In genomic region chr4:3304831-3305609, GRCh38 we compare ENCODE assay signal across 8 cellular contexts. TPM values are rescaled to one million over a fixed set of nuclear protein-coding genes. Genes with fewer than 3 reads are reported as not detected.
DNase-seq lines count a peak whose midpoint lies in the region; ATAC-seq lines count a peak whose summit lies in the region.

No MANE protein-coding gene starts in this region.

- peaks cover 53% of the 10 kb centered on the region for H3K4me1 Mint-ChIP-seq in stimulated activated naive CD8-positive, alpha-beta T cell treated with anti-CD3 and anti-CD28 coated beads, Interleukin-15, Interleukin-2, amounts not matched to agents 100 ng/mL and 50 ng/mL, for 24 hours (ENCODE audit: low read depth)
- H3K4me1 Mint-ChIP-seq in stimulated activated naive CD8-positive, alpha-beta T cell treated with anti-CD3 and anti-CD28 coated beads, Interleukin-15, amount 100 ng/mL, for 72 hours, result peaks cover 85% of the 10 kb centered on the region

- H3K9ac ChIP-seq in duodenal mucosa (ENCODE audit: low read depth in 1 of 2, low read length in 2 of 2), result no peak overlapping the region

- H3K9me3 Mint-ChIP-seq in stimulated activated naive CD8-positive, alpha-beta T cell treated with anti-CD3 and anti-CD28 coated beads, Interleukin-15, Interleukin-2, amounts not matched to agents 100 ng/mL and 50 ng/mL, for 24 hours, result no peaks in the 10 kb centered on the region
- H3K9me3 Mint-ChIP-seq in stimulated activated naive CD8-positive, alpha-beta T cell treated with anti-CD3 and anti-CD28 coated beads, Interleukin-15, amount 100 ng/mL, for 72 hours, result no peaks in the 10 kb centered on the region

- no peaks in the 10 kb centered on the region for H3K36me3 Mint-ChIP-seq in stimulated activated naive CD8-positive, alpha-beta T cell treated with anti-CD3 and anti-CD28 coated beads, Interleukin-15, Interleukin-2, amounts not matched to agents 100 ng/mL and 50 ng/mL, for 24 hours (ENCODE audit: low read depth)

- no peak for ATAC-seq in stimulated activated naive CD8-positive, alpha-beta T cell treated with anti-CD3 and anti-CD28 coated beads, Interleukin-15, amount 100 ng/mL, for 72 hours
- ATAC-seq in GM19035 (IDR thresholded peaks at IDR 0.05; ENCODE audit: unreplicated experiment), result no peak

- no peaks in the 10 kb centered on the region for H3K9me3 ChIP-seq in duodenal mucosa (ENCODE audit: control insufficient read depth in 1 of 2, low read length in 2 of 2)
- no peaks in the 10 kb centered on the region for H3K9me3 ChIP-seq in mesodermal cell (ENCODE audit: control insufficient read depth, low read length)

- H3K27ac Mint-ChIP-seq in stimulated activated naive CD8-positive, alpha-beta T cell treated with anti-CD3 and anti-CD28 coated beads, Interleukin-15, Interleukin-2, amounts not matched to agents 100 ng/mL and 50 ng/mL, for 24 hours, result peak overlapping the region; percentile 51
- H3K27ac Mint-ChIP-seq in stimulated activated naive CD8-positive, alpha-beta T cell treated with anti-CD3 and anti-CD28 coated beads, Interleukin-15, amount 100 ng/mL, for 72 hours, result peak overlapping the region in 1 of 2 donors; percentile 94

- H3K27me3 ChIP-seq in duodenal mucosa (ENCODE audit: control insufficient read depth in 1 of 2, insufficient read depth in 2 of 2, low read length in 2 of 2), result no peaks in the 10 kb centered on the region

- H3K4me1 ChIP-seq in duodenal mucosa (ENCODE audit: control insufficient read depth in 1 of 2, insufficient read depth in 2 of 2, low read length in 2 of 2), result peaks cover 15 to 18% of the 10 kb centered on the region in 2 donors
- H3K4me1 ChIP-seq in mesodermal cell (ENCODE audit: control insufficient read depth, insufficient read depth, low read length, poor library complexity, severe bottlenecking), result peaks cover 30% of the 10 kb centered on the region

- no peaks in the 10 kb centered on the region for H3K36me3 ChIP-seq in duodenal mucosa (ENCODE audit: control insufficient read depth in 1 of 2, insufficient read depth in 2 of 2, low read length in 2 of 2)
- peaks cover 6% of the 10 kb centered on the region for H3K36me3 ChIP-seq in mesodermal cell (ENCODE audit: control insufficient read depth, insufficient read depth, low read length)

- H3K4me3 Mint-ChIP-seq in stimulated activated naive CD8-positive, alpha-beta T cell treated with anti-CD3 and anti-CD28 coated beads, Interleukin-15, Interleukin-2, amounts not matched to agents 100 ng/mL and 50 ng/mL, for 24 hours, result no peak overlapping the region
- H3K4me3 Mint-ChIP-seq in stimulated activated naive CD8-positive, alpha-beta T cell treated with anti-CD3 and anti-CD28 coated beads, Interleukin-15, amount 100 ng/mL, for 72 hours, result peak overlapping the region in 1 of 2 donors; percentile 56

- DNase-seq in stimulated activated naive CD8-positive, alpha-beta T cell treated with anti-CD3 and anti-CD28 coated beads, Interleukin-15, amount 100 ng/mL, for 72 hours, result no peak
- DNase-seq in SIG-M5 (lab: John Stamatoyannopoulos, UW) (no peak), NCI-H774 (lab: John Stamatoyannopoulos, UW) (no peak)
- no peak for DNase-seq in NK-92 treated with Interleukin-12 subunit alpha and Interleukin-12 subunit beta, amount 100 ng/mL, for 24 hours (lab: John Stamatoyannopoulos, UW)

- H3K4me3 ChIP-seq in duodenal mucosa (ENCODE audit: low read depth in 1 of 2, low read length in 2 of 2), result no peak overlapping the region
- H3K4me3 ChIP-seq in mesodermal cell (ENCODE audit: extremely low read depth, insufficient read depth, low read length, poor library complexity, severe bottlenecking), result no peak overlapping the region

- peaks cover 8% of the 10 kb centered on the region for H3K27me3 Mint-ChIP-seq in stimulated activated naive CD8-positive, alpha-beta T cell treated with anti-CD3 and anti-CD28 coated beads, Interleukin-15, Interleukin-2, amounts not matched to agents 100 ng/mL and 50 ng/mL, for 24 hours
- H3K27me3 Mint-ChIP-seq in stimulated activated naive CD8-positive, alpha-beta T cell treated with anti-CD3 and anti-CD28 coated beads, Interleukin-15, amount 100 ng/mL, for 72 hours, result peaks cover 54% of the 10 kb centered on the region

- peak overlapping the region; percentile 36 for H3K27ac ChIP-seq in duodenal mucosa (ENCODE audit: low read depth, low read length)
- H3K27ac ChIP-seq in mesodermal cell (ENCODE audit: low read depth, low read length, severe bottlenecking), result peak overlapping the region; percentile 88

- 94 to 97% methylated on average over 21 of the region's 25 CpGs for WGBS in mesodermal cell (ENCODE audit: insufficient coverage in 2 of 2), 2 experiments

RNA-seq across cellular contexts. Expression of gene RGS12, which starts 12.2 kb away (rescaled TPM):
- 31.9 TPM for polyA plus RNA-seq in mesodermal cell (2013, experiment 1 of 2)
- 30.3 TPM for polyA plus RNA-seq in mesodermal cell (2013, experiment 2 of 2)

RNA-seq across cellular contexts. Expression of gene MSANTD1, which starts 56.1 kb away (rescaled TPM):
- polyA plus RNA-seq in mesodermal cell (2013, experiment 1 of 2), result 0.33 TPM
- polyA plus RNA-seq in mesodermal cell (2013, experiment 2 of 2), result 0.30 TPM
